Comparison of ENCODE assay signal across 18 cellular contexts in the genomic region with DNA sequence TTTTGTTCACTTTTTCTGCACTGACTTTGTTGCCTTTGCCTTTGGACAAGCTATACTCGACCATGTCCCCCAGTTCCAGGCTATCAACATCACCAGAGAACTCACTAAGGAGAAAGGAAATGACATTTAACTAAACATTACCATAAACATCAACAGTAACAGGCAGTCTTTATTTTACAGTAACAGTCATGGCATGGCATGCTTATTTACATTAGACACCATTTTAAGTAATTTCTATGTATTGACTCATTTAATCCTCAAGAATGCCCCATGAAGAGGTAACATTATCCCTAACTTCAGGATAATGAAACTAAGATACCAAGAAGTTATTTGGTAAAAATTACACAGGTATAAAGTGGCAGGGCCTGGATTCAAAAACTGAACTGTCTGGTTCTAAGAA. TPM values are rescaled to one million over a fixed set of nuclear protein-coding genes. Genes with fewer than 3 reads are reported as not detected.
A peak's percentile ranks its signal among the peaks of the same experiment; 100 is the strongest.
DNase-seq lines count a peak whose midpoint lies in the region; ATAC-seq and TF ChIP-seq lines count a peak whose summit lies in the region.
"Had no signal": no experiment of that assay in that cellular context is flagged by ENCODE, and none has a peak within 500 bp of the region (broad histone marks: within the 10 kb centered on the region; RNA-seq: fewer than 3 reads in every experiment).

No MANE protein-coding gene starts in this region.

- no peak overlapping the region for H4K91ac ChIP-seq in IMR-90 (ENCODE audit: insufficient read depth, low read depth, low read length)

- peaks cover 31 to 34% of the 10 kb centered on the region in 2 experiments for H3K79me1 ChIP-seq in IMR-90 (ENCODE audit: low read depth in 1 of 2, low read length in 2 of 2)

- no peak overlapping the region for H3K14ac ChIP-seq in IMR-90 (replicated peaks; ENCODE audit: low read depth, low read length)

- POLR2A ChIA-PET in IMR-90 (lab: Charles Lee; ENCODE audit: unreplicated experiment) = no interaction called here

- no peak overlapping the region for H2AFZ ChIP-seq in IMR-90 (replicated peaks; ENCODE audit: low read length, poor library complexity)

- H2BK5ac ChIP-seq in IMR-90 (ENCODE audit: low read depth, low read length, poor library complexity, severe bottlenecking) = peak overlapping the region; percentile 71

- in situ Hi-C loops in IMR-90 (cut with MboI; ENCODE audit: low sequenced_read_pairs) (loop anchor here (25.0 kb wide), 1 partner anchor 587 kb away; no protein-coding TSS in a partner anchor), GM13977 (cut with MboI; ENCODE audit: low pct_unique_long_range_greater_than_20kb, low sequenced_read_pairs, unreplicated experiment) (no loop called here)

- no CpG with 5 or more reads among the region's 1 CpG for WGBS in IMR-90 (ENCODE audit: extremely low coverage in 2 of 2, insufficient read length in 1 of 2), 2 experiments

- H3K56ac ChIP-seq in IMR-90 (ENCODE audit: extremely low read depth, insufficient read depth, low read length) = no peak overlapping the region

- peaks cover 11% of the 10 kb centered on the region for H3K4me1 ChIP-seq in IMR-90 (ENCODE audit: control insufficient read depth, insufficient read depth, low read length)

- peaks cover 9% of the 10 kb centered on the region; the same call in 1 of the 2 replicates for H4K20me1 ChIP-seq in IMR-90 (ENCODE audit: insufficient read depth, low read length)

- peaks cover 52% of the 10 kb centered on the region for H3K36me3 ChIP-seq in IMR-90 (ENCODE audit: control insufficient read depth, insufficient read depth, low read length)

- no peak overlapping the region for H2BK120ac ChIP-seq in IMR-90 (ENCODE audit: low read depth, low read length)

- H3K4me3 Mint-ChIP-seq in activated T-cell treated with anti-CD3 and anti-CD28 coated beads, Interleukin-2, amount 50 U/mL, for 72 hours = no peak overlapping the region
- no peak overlapping the region for H3K4me3 Mint-ChIP-seq in activated T-cell treated with anti-CD3 and anti-CD28 coated beads, Interleukin-2, amount 50 U/mL, for 4 hours
- no peak overlapping the region for H3K4me3 Mint-ChIP-seq in memory B cell
- no peak overlapping the region for H3K4me3 Mint-ChIP-seq in stimulated activated naive B cell treated with anti-CD40 and anti-IgM and Interleukin-4, amounts not matched to agents 10 μg/mL and 1 μg/mL and 100 μg/mL, for 72 hours
- H3K4me3 Mint-ChIP-seq: CD14-positive monocyte had no signal

- H2BK15ac ChIP-seq in IMR-90 (ENCODE audit: low read depth, low read length) = no peak overlapping the region

- BruUV-seq in IMR-90 (replicated peaks; lab: Mats Ljungman, UMichigan) = no TSS peak

- intact Hi-C loops in IMR-90 (cut with micrococcal nuclease) = no loop called here
- intact Hi-C loops in sciatic nerve (cut with DNase I) = no loop called here

- no peaks in the 10 kb centered on the region for H3K4me1 Mint-ChIP-seq in activated T-cell treated with anti-CD3 and anti-CD28 coated beads, Interleukin-2, amount 50 U/mL, for 72 hours (ENCODE audit: low read depth)
- no peaks in the 10 kb centered on the region for H3K4me1 Mint-ChIP-seq in activated T-cell treated with anti-CD3 and anti-CD28 coated beads, Interleukin-2, amount 50 U/mL, for 4 hours (ENCODE audit: low read depth)
- H3K4me1 Mint-ChIP-seq in memory B cell = no peaks in the 10 kb centered on the region
- no peaks in the 10 kb centered on the region for H3K4me1 Mint-ChIP-seq in stimulated activated naive B cell treated with anti-CD40 and anti-IgM and Interleukin-4, amounts not matched to agents 10 μg/mL and 1 μg/mL and 100 μg/mL, for 72 hours
- H3K4me1 Mint-ChIP-seq: CD14-positive monocyte had no signal

- H3K18ac ChIP-seq in IMR-90 (ENCODE audit: low read depth, low read length) = no peak overlapping the region

- CTCF ChIA-PET in IMR-90 (lab: Yijun Ruan, JAX) = no interaction called here

- H4K5ac ChIP-seq in IMR-90 (ENCODE audit: low read depth, low read length) = no peak overlapping the region

- peaks cover 9 to 53% of the 10 kb centered on the region in 2 donors for H3K36me3 Mint-ChIP-seq in activated T-cell treated with anti-CD3 and anti-CD28 coated beads, Interleukin-2, amount 50 U/mL, for 72 hours (ENCODE audit: insufficient read depth in 2 of 2)
- peaks cover 67% of the 10 kb centered on the region for H3K36me3 Mint-ChIP-seq in activated T-cell treated with anti-CD3 and anti-CD28 coated beads, Interleukin-2, amount 50 U/mL, for 4 hours (ENCODE audit: insufficient read depth)
- H3K36me3 Mint-ChIP-seq in memory B cell = peaks cover 40% of the 10 kb centered on the region
- peaks cover 37 to 62% of the 10 kb centered on the region in 2 donors for H3K36me3 Mint-ChIP-seq in stimulated activated naive B cell treated with anti-CD40 and anti-IgM and Interleukin-4, amounts not matched to agents 10 μg/mL and 1 μg/mL and 100 μg/mL, for 72 hours

- H3K27me3 Mint-ChIP-seq in activated T-cell treated with anti-CD3 and anti-CD28 coated beads, Interleukin-2, amount 50 U/mL, for 72 hours (ENCODE audit: low read depth) = no peaks in the 10 kb centered on the region
- no peaks in the 10 kb centered on the region for H3K27me3 Mint-ChIP-seq in activated T-cell treated with anti-CD3 and anti-CD28 coated beads, Interleukin-2, amount 50 U/mL, for 4 hours (ENCODE audit: low read depth)
- no peaks in the 10 kb centered on the region for H3K27me3 Mint-ChIP-seq in memory B cell
- no peaks in the 10 kb centered on the region for H3K27me3 Mint-ChIP-seq in stimulated activated naive B cell treated with anti-CD40 and anti-IgM and Interleukin-4, amounts not matched to agents 10 μg/mL and 1 μg/mL and 100 μg/mL, for 72 hours

- no peak overlapping the region for H3K4ac ChIP-seq in IMR-90 (ENCODE audit: low read depth, low read length)

- H2BK20ac ChIP-seq in IMR-90 (ENCODE audit: low read depth, low read length) = no peak overlapping the region

- no peak overlapping the region for H3K27ac ChIP-seq in IMR-90 (ENCODE audit: insufficient read depth, low read length)

- peak overlapping the region; percentile 61 for H3K27ac Mint-ChIP-seq in activated T-cell treated with anti-CD3 and anti-CD28 coated beads, Interleukin-2, amount 50 U/mL, for 72 hours
- peak overlapping the region; percentile 73 for H3K27ac Mint-ChIP-seq in memory B cell
- peak overlapping the region; percentile 59 for H3K27ac Mint-ChIP-seq in stimulated activated naive B cell treated with anti-CD40 and anti-IgM and Interleukin-4, amounts not matched to agents 10 μg/mL and 1 μg/mL and 100 μg/mL, for 72 hours

- H4K8ac ChIP-seq in IMR-90 (ENCODE audit: low read depth in 2 of 2, low read length in 2 of 2) = 0 out of 4 replicates have a peak overlapping the region, but pooled peaks of 1 of the 2 experiments have one; percentile 0

- no peak overlapping the region for H2AK5ac ChIP-seq in IMR-90 (ENCODE audit: low read depth, low read length)

- TF ChIP-seq RAD21 in IMR-90 (IDR thresholded peaks at IDR 0.05; ENCODE audit: low read length) = no peak

- TF ChIP-seq CTCF in IMR-90 (conservative IDR thresholded peaks at IDR 0.05; ENCODE audit: low read depth, low read length) = no peak
- TF ChIP-seq CTCF in GM13977 (IDR thresholded peaks at IDR 0.05; ENCODE audit: extremely low read depth, insufficient read depth, missing control alignments) = no peak

- no peak overlapping the region for H3K9ac ChIP-seq in IMR-90 (ENCODE audit: low read depth, low read length)

- H3K9me3 ChIP-seq in IMR-90 (ENCODE audit: control insufficient read depth, insufficient read depth, low read length) = no peaks in the 10 kb centered on the region
- H3K9me3 ChIP-seq: MG63 had no signal

- peak overlapping the region; percentile 60; the same call in 1 of the 2 replicates for H3K4me2 ChIP-seq in IMR-90 (ENCODE audit: low read depth, low read length)

- no peak overlapping the region for H3K23ac ChIP-seq in IMR-90 (ENCODE audit: low read depth, low read length)

- no peak overlapping the region for H3K4me3 ChIP-seq in IMR-90 (ENCODE audit: insufficient read depth, low read depth, low read length)
- H3K4me3 ChIP-seq: MG63 had no signal

- no peak overlapping the region for H2AK9ac ChIP-seq in IMR-90 (replicated peaks; ENCODE audit: low read depth, low read length, poor library complexity)

- H3K9me3 Mint-ChIP-seq in activated T-cell treated with anti-CD3 and anti-CD28 coated beads, Interleukin-2, amount 50 U/mL, for 72 hours = no peaks in the 10 kb centered on the region
- H3K9me3 Mint-ChIP-seq in activated T-cell treated with anti-CD3 and anti-CD28 coated beads, Interleukin-2, amount 50 U/mL, for 4 hours = no peaks in the 10 kb centered on the region
- no peaks in the 10 kb centered on the region for H3K9me3 Mint-ChIP-seq in memory B cell
- no peaks in the 10 kb centered on the region for H3K9me3 Mint-ChIP-seq in stimulated activated naive B cell treated with anti-CD40 and anti-IgM and Interleukin-4, amounts not matched to agents 10 μg/mL and 1 μg/mL and 100 μg/mL, for 72 hours
- H3K9me3 Mint-ChIP-seq: CD14-positive monocyte had no signal

- no peak for ATAC-seq in activated T-cell treated with anti-CD3 and anti-CD28 coated beads, Interleukin-2, amount 50 U/mL, for 72 hours (replicated peaks in 1 of 2)
- no peak for ATAC-seq in activated T-cell treated with anti-CD3 and anti-CD28 coated beads, Interleukin-2, amount 50 U/mL, for 4 hours
- peak; percentile 80 for ATAC-seq in IMR-90 (ENCODE audit: low read depth)
- ATAC-seq in memory B cell (ENCODE audit: low read depth) = no peak
- no peak for ATAC-seq in stimulated activated naive B cell treated with anti-CD40 and anti-IgM and Interleukin-4, amounts not matched to agents 10 μg/mL and 1 μg/mL and 100 μg/mL, for 72 hours (replicated peaks)
- ATAC-seq in sciatic nerve = no peak
- ATAC-seq: HepG2 had no signal

- dilution Hi-C loops in IMR-90 (cut with HindIII; ENCODE audit: low sequenced_read_pairs, unreplicated experiment) = no loop called here

- H3K9me1 ChIP-seq in IMR-90 (ENCODE audit: insufficient read depth, low read length) = peaks cover 4% of the 10 kb centered on the region; the same call in 1 of the 2 replicates

- H3K27me3 ChIP-seq in IMR-90 (ENCODE audit: control insufficient read depth, insufficient read depth, low read length) = no peaks in the 10 kb centered on the region
- H3K27me3 ChIP-seq: MG63 had no signal

- DNase-seq in activated T-cell treated with anti-CD3 and anti-CD28 coated beads, Interleukin-2, amount 50 U/mL, for 72 hours = no peak
- DNase-seq in activated T-cell treated with anti-CD3 and anti-CD28 coated beads, Interleukin-2, amount 50 U/mL, for 4 hours = no peak
- DNase-seq in IMR-90 (peak; percentile 61), memory B cell (ENCODE audit: low spot score in 2 of 2) (no peak), GM13977 (ENCODE audit: low spot score) (no peak), sciatic nerve (ENCODE audit: low spot score) (no peak)
- no peak for DNase-seq in stimulated activated naive B cell treated with anti-CD40 and anti-IgM and Interleukin-4, amounts not matched to agents 10 μg/mL and 1 μg/mL and 100 μg/mL, for 72 hours
- DNase-seq: COR-L47, DMS153, EL, MG63, NCI-H1092, NCI-H146, NCI-H2081 treated with DMSO at 0.1 percent for 48 hours, NCI-H510A, NCI-H82 had no signal

- TF ChIP-seq POLR2A in IMR-90 (IDR thresholded peaks at IDR 0.05; ENCODE audit: low read depth, low read length) = no peak

RNA-seq across cellular contexts. Expression of gene NRAS, which starts 8.7 kb away (rescaled TPM):
- total RNA-seq in activated T-cell treated with anti-CD3 and anti-CD28 coated beads, Interleukin-2, amount 50 U/mL, for 72 hours = 10 to 100 TPM; 63.8 to 73.6 TPM
- 10 to 100 TPM; 64.5 to 70.3 (median 67.6) TPM for total RNA-seq in activated T-cell treated with anti-CD3 and anti-CD28 coated beads, Interleukin-2, amount 50 U/mL, for 4 hours
- total RNA-seq in IMR-90 (2012; rRNA removed) = 85.9 and 110 TPM in 2 replicates
- polyA plus RNA-seq in IMR-90 (2012; rRNA removed) = 22.3 and 27.4 TPM in 2 replicates
- 4.5 and 7.2 TPM in 2 replicates for polyA plus RNA-seq in IMR-90 (2012; cell fraction: cytosol; rRNA removed)
- 1.6 and 13.8 TPM in 2 replicates for polyA plus RNA-seq in IMR-90 (2012; cell fraction: nucleus; rRNA removed; ENCODE audit: low replicate concordance)
- 19.4 TPM for total RNA-seq in sciatic nerve

RNA-seq across cellular contexts. Expression of gene AMPD1, which starts 29.9 kb away (rescaled TPM):
- under 1 TPM in 1 of 2 donors, not detected in 1; 0.17 TPM for total RNA-seq in activated T-cell treated with anti-CD3 and anti-CD28 coated beads, Interleukin-2, amount 50 U/mL, for 72 hours
- not detected for total RNA-seq in activated T-cell treated with anti-CD3 and anti-CD28 coated beads, Interleukin-2, amount 50 U/mL, for 4 hours
- total RNA-seq in IMR-90 (2012; rRNA removed) (not detected in 2 replicates), sciatic nerve (not detected)
- polyA plus RNA-seq in IMR-90 (2012; rRNA removed) = not detected in 2 replicates
- not detected in 2 replicates for polyA plus RNA-seq in IMR-90 (2012; cell fraction: cytosol; rRNA removed)
- not detected in 2 replicates for polyA plus RNA-seq in IMR-90 (2012; cell fraction: nucleus; rRNA removed; ENCODE audit: low replicate concordance)
- total RNA-seq: HepG2 had no signal
- polyA plus RNA-seq: CD14-positive monocyte, HepG2 had no signal

RNA-seq across cellular contexts. Expression of gene CSDE1, which starts 32.6 kb away (rescaled TPM):
- 100 to 1,000 TPM; 478 to 479 TPM for total RNA-seq in activated T-cell treated with anti-CD3 and anti-CD28 coated beads, Interleukin-2, amount 50 U/mL, for 72 hours
- total RNA-seq in activated T-cell treated with anti-CD3 and anti-CD28 coated beads, Interleukin-2, amount 50 U/mL, for 4 hours = 100 to 1,000 TPM; 460 to 486 (median 469) TPM
- total RNA-seq in IMR-90 (2012; rRNA removed) = 879 and 2,287 TPM in 2 replicates
- 162 and 190 TPM in 2 replicates for polyA plus RNA-seq in IMR-90 (2012; rRNA removed)
- polyA plus RNA-seq in IMR-90 (2012; cell fraction: cytosol; rRNA removed) = 41.2 and 61.6 TPM in 2 replicates
- polyA plus RNA-seq in IMR-90 (2012; cell fraction: nucleus; rRNA removed; ENCODE audit: low replicate concordance) = 31.6 and 247 TPM in 2 replicates
- total RNA-seq in sciatic nerve = 592 TPM

RNA-seq across cellular contexts. Expression of gene SIKE1, which starts 55.3 kb away (rescaled TPM):
- 10 to 100 TPM; 55.7 to 64.7 TPM for total RNA-seq in activated T-cell treated with anti-CD3 and anti-CD28 coated beads, Interleukin-2, amount 50 U/mL, for 72 hours
- total RNA-seq in activated T-cell treated with anti-CD3 and anti-CD28 coated beads, Interleukin-2, amount 50 U/mL, for 4 hours = 10 to 100 TPM; 69.2 to 84.7 (median 77.5) TPM
- total RNA-seq in IMR-90 (2012; rRNA removed) (49.1 and 59.4 TPM in 2 replicates), sciatic nerve (35.4 TPM)
- polyA plus RNA-seq in IMR-90 (2012; rRNA removed) = 20.9 and 24.2 TPM in 2 replicates
- polyA plus RNA-seq in IMR-90 (2012; cell fraction: cytosol; rRNA removed) = 14.9 and 22.9 TPM in 2 replicates
- 12.2 and 18.2 TPM in 2 replicates for polyA plus RNA-seq in IMR-90 (2012; cell fraction: nucleus; rRNA removed; ENCODE audit: low replicate concordance)

RNA-seq across cellular contexts. Expression of gene DENND2C, which starts 55.4 kb away (rescaled TPM):
- total RNA-seq in activated T-cell treated with anti-CD3 and anti-CD28 coated beads, Interleukin-2, amount 50 U/mL, for 72 hours = 1 to 10 TPM in 1 of 2 donors, under 1 TPM in 1; 0.88 to 2.2 TPM
- under 1 TPM; 0.20 to 0.27 (median 0.21) TPM for total RNA-seq in activated T-cell treated with anti-CD3 and anti-CD28 coated beads, Interleukin-2, amount 50 U/mL, for 4 hours
- total RNA-seq in IMR-90 (2012; rRNA removed) (2.2 and 3.1 TPM in 2 replicates), sciatic nerve (4.5 TPM)
- polyA plus RNA-seq in IMR-90 (2012; rRNA removed) = 0.53 and 0.58 TPM in 2 replicates
- 0.08 and 0.13 TPM in 2 replicates for polyA plus RNA-seq in IMR-90 (2012; cell fraction: cytosol; rRNA removed)
- polyA plus RNA-seq in IMR-90 (2012; cell fraction: nucleus; rRNA removed; ENCODE audit: low replicate concordance) = 0.29 and 1.9 TPM in 2 replicates
